ENCODE assay signal across 25 cellular contexts in the genomic region with DNA sequence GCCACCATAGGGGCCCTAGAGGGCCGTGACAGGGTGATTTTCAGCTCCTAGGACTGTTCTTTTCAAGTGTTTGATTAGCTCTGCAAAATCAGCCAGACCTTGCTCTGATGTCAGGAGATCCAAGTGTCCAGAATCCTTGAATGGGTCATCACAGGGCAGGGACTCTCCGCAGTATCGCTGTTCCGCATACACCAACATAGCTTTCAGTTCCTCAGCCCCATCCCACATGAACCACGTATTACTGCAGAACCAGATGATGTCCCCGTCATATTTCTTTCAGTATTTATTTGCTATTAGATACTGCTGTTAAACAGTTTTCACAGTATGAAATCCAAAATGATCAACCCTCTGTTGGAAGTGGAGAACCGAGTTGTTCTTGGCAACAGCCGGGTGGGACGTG. TPM values are rescaled to one million over a fixed set of nuclear protein-coding genes. Genes with fewer than 3 reads are reported as not detected.
"Had no signal": no experiment of that assay in that cellular context is flagged by ENCODE, and none has a peak within 500 bp of the region (broad histone marks: within the 10 kb centered on the region; RNA-seq: fewer than 3 reads in every experiment).

No MANE protein-coding gene starts in this region.

- H3K4me2 ChIP-seq: hepatocyte, neural progenitor cell had no signal

- H3K36me3 ChIP-seq: cardiac muscle cell, lower lobe of right lung, neural progenitor cell, right lobe of liver, thoracic aorta had no signal

- H3K79me2 ChIP-seq: hepatocyte had no signal

- H3K27me3 Mint-ChIP-seq: activated CD4-positive, alpha-beta memory T cell treated with anti-CD3 and anti-CD28 coated beads for 36 hours; activated naive CD4-positive, alpha-beta T cell treated with anti-CD3 and anti-CD28 coated beads, Interleukin-2, amount 50 U/mL, for 24 hours; T-helper 17 cell had no signal

- DNase-seq: activated CD4-positive, alpha-beta memory T cell treated with anti-CD3 and anti-CD28 coated beads for 36 hours; activated CD4-positive, alpha-beta T cell treated with anti-CD3 and anti-CD28 coated beads for 4 hours; activated CD4-positive, CD25-positive, alpha-beta regulatory T cell; activated gamma-delta T cell; anterior cingulate cortex; body of pancreas; effector memory CD4-positive, alpha-beta T cell; foreskin melanocyte; immature natural killer cell; lower lobe of right lung; naive thymus-derived CD8-positive, alpha-beta T cell; posterior cingulate gyrus; right lobe of liver; stimulated activated CD4-positive, alpha-beta T cell treated with anti-CD3 and anti-CD28 coated beads, Interleukin-2, amount 100 ng/mL, for 24 hours; T-helper 17 cell had no signal

- H3K27ac ChIP-seq: body of pancreas, cardiac muscle cell, hepatocyte, lower lobe of right lung, neural progenitor cell, right lobe of liver, skin epidermis, thoracic aorta had no signal

- H3K4me3 ChIP-seq: body of pancreas, cardiac muscle cell, hepatocyte, lower lobe of right lung, neural progenitor cell, right lobe of liver, skin epidermis, thoracic aorta had no signal

- H2AFZ ChIP-seq: hepatocyte, neural progenitor cell had no signal

- H3K27ac Mint-ChIP-seq: activated CD4-positive, alpha-beta memory T cell treated with anti-CD3 and anti-CD28 coated beads for 36 hours; activated naive CD4-positive, alpha-beta T cell treated with anti-CD3 and anti-CD28 coated beads, Interleukin-2, amount 50 U/mL, for 24 hours; activated T-helper 1 cell treated with anti-CD3 and anti-CD28 coated beads, Interleukin-12 subunit alpha, Interleukin-12 subunit beta, Interleukin-2, Interleukin-4 antibody, amounts not matched to agents 30 ng/mL and 10 ng/mL and 1 ng/mL, durations not matched to agents 14 hours and 24 hours and 36 hours; immature natural killer cell; neural progenitor cell; stimulated activated effector memory CD8-positive, alpha-beta T cell treated with anti-CD3 and anti-CD28 coated beads, Interleukin-12 subunit alpha, Interleukin-12 subunit beta, amount 100 ng/mL, for 72 hours; T-helper 17 cell; type B pancreatic cell had no signal

- H3K4me1 ChIP-seq: neural progenitor cell had no signal

- H3K4me3 Mint-ChIP-seq: activated CD4-positive, alpha-beta memory T cell treated with anti-CD3 and anti-CD28 coated beads for 36 hours; activated naive CD4-positive, alpha-beta T cell treated with anti-CD3 and anti-CD28 coated beads, Interleukin-2, amount 50 U/mL, for 24 hours; activated T-helper 1 cell treated with anti-CD3 and anti-CD28 coated beads, Interleukin-12 subunit alpha, Interleukin-12 subunit beta, Interleukin-2, Interleukin-4 antibody, amounts not matched to agents 30 ng/mL and 10 ng/mL and 1 ng/mL, durations not matched to agents 14 hours and 24 hours and 36 hours; immature natural killer cell; naive thymus-derived CD8-positive, alpha-beta T cell; neural progenitor cell; stimulated activated effector memory CD8-positive, alpha-beta T cell treated with anti-CD3 and anti-CD28 coated beads, Interleukin-12 subunit alpha, Interleukin-12 subunit beta, amount 100 ng/mL, for 72 hours; T-helper 17 cell; type B pancreatic cell had no signal

- ATAC-seq: body of pancreas; left lobe of liver; naive thymus-derived CD8-positive, alpha-beta T cell; right lobe of liver; stimulated activated effector memory CD8-positive, alpha-beta T cell treated with anti-CD3 and anti-CD28 coated beads, Interleukin-12 subunit alpha, Interleukin-12 subunit beta, amount 100 ng/mL, for 72 hours; T-helper 17 cell had no signal

- H3K36me3 Mint-ChIP-seq: activated naive CD4-positive, alpha-beta T cell treated with anti-CD3 and anti-CD28 coated beads, Interleukin-2, amount 50 U/mL, for 24 hours; immature natural killer cell; naive thymus-derived CD8-positive, alpha-beta T cell; neural progenitor cell; stimulated activated effector memory CD8-positive, alpha-beta T cell treated with anti-CD3 and anti-CD28 coated beads, Interleukin-12 subunit alpha, Interleukin-12 subunit beta, amount 100 ng/mL, for 72 hours; type B pancreatic cell had no signal

- H3K9me3 ChIP-seq: body of pancreas, lower lobe of right lung, right lobe of liver, thoracic aorta had no signal

- H3K9ac ChIP-seq: neural progenitor cell had no signal

- H3K27me3 ChIP-seq: body of pancreas, cardiac muscle cell, hepatocyte, neural progenitor cell, right lobe of liver had no signal

- H3K9me3 Mint-ChIP-seq: immature natural killer cell had no signal

RNA-seq across cellular contexts. Expression of gene RFX8, which starts 46.6 kb away (rescaled TPM):
- total RNA-seq: body of pancreas; hepatocyte; left lobe of liver; lower lobe of right lung; naive thymus-derived CD8-positive, alpha-beta T cell; right lobe of liver had no signal
- polyA plus RNA-seq: cardiac muscle cell; immature natural killer cell; naive thymus-derived CD8-positive, alpha-beta T cell had no signal
